Comparison of ENCODE assay signal across 13 cellular contexts in genomic region chr10:99834410-99834809, GRCh38. TPM values are rescaled to one million over a fixed set of nuclear protein-coding genes. Genes with fewer than 3 reads are reported as not detected.
A peak's percentile ranks its signal among the peaks of the same experiment; 100 is the strongest.
DNase-seq lines count a peak whose midpoint lies in the region; ATAC-seq and TF ChIP-seq lines count a peak whose summit lies in the region.
"Had no signal": no experiment of that assay in that cellular context is flagged by ENCODE, and none has a peak within 500 bp of the region (broad histone marks: within the 10 kb centered on the region; RNA-seq: fewer than 3 reads in every experiment).

No MANE protein-coding gene starts in this region.

- peak; percentile 97 for ATAC-seq in activated CD4-positive, alpha-beta T cell treated with anti-CD3 and anti-CD28 coated beads for 36 hours
- no peak for ATAC-seq in HG03439 (IDR thresholded peaks at IDR 0.05; ENCODE audit: unreplicated experiment)

- POLR2A ChIA-PET in activated CD4-positive, alpha-beta T cell treated with anti-CD3 and anti-CD28 coated beads for 36 hours (lab: Charles Lee): no interaction called here

- CTCF ChIA-PET in activated CD4-positive, alpha-beta T cell treated with anti-CD3 and anti-CD28 coated beads for 36 hours (lab: Charles Lee): interaction anchor here (0.7 to 1.4 kb wide), 3 partner anchors 10 to 191 kb away, joined by 3 to 8 read pairs (median 5); no protein-coding TSS in a partner anchor

- no peak overlapping the region for H3K27ac Mint-ChIP-seq in activated CD4-positive, alpha-beta T cell treated with anti-CD3 and anti-CD28 coated beads for 36 hours
- H3K27ac Mint-ChIP-seq: B cell, nephron had no signal

- no peaks in the 10 kb centered on the region for H3K36me3 Mint-ChIP-seq in activated CD4-positive, alpha-beta T cell treated with anti-CD3 and anti-CD28 coated beads for 36 hours (ENCODE audit: low read depth)

- intact Hi-C loops in activated CD4-positive, alpha-beta T cell treated with anti-CD3 and anti-CD28 coated beads for 36 hours (cut with DNase I, micrococcal nuclease): no loop called here

- H3K9me3 Mint-ChIP-seq in activated CD4-positive, alpha-beta T cell treated with anti-CD3 and anti-CD28 coated beads for 36 hours (ENCODE audit: low read depth): no peaks in the 10 kb centered on the region

- H3K4me3 ChIP-seq in astrocyte of the spinal cord (ENCODE audit: low read depth, low read length): no peak overlapping the region

- in situ Hi-C loops in astrocyte of the spinal cord (cut with HindIII; ENCODE audit: low sequenced_read_pairs): no loop called here

- no peaks in the 10 kb centered on the region for H3K27me3 Mint-ChIP-seq in activated CD4-positive, alpha-beta T cell treated with anti-CD3 and anti-CD28 coated beads for 36 hours
- H3K27me3 Mint-ChIP-seq: B cell had no signal

- peak; percentile 44 for DNase-seq in activated CD4-positive, alpha-beta T cell treated with anti-CD3 and anti-CD28 coated beads for 36 hours
- no peak for DNase-seq in activated CD4-positive, alpha-beta T cell treated with anti-CD3 and anti-CD28 coated beads for 1 hour
- DNase-seq in HT1080 (ENCODE audit: low read depth) (peak; percentile 95), astrocyte of the spinal cord (ENCODE audit: low read depth, low spot score) (peak; percentile 49), lung microvascular endothelial cell (ENCODE audit: low read depth in 2 of 2) (peak; percentile 23 to 61), SHP77 treated with DMSO at 0.1 percent for 48 hours (lab: John Stamatoyannopoulos, UW) (no peak), KG1 (lab: John Stamatoyannopoulos, UW) (no peak)
- DNase-seq: activated CD4-positive, CD25-positive, alpha-beta regulatory T cell treated with anti-CD3 and anti-CD28 coated beads, Interleukin-2, amount 50 U/mL, for 72 hours; amniotic stem cell; NCI-H2107 had no signal

- TF ChIP-seq CTCF in astrocyte of the spinal cord (IDR thresholded peaks at IDR 0.05; ENCODE audit: low read depth, low read length): no peak

- H3K4me1 Mint-ChIP-seq in activated CD4-positive, alpha-beta T cell treated with anti-CD3 and anti-CD28 coated beads for 36 hours: peaks cover 4% of the 10 kb centered on the region
- H3K4me1 Mint-ChIP-seq: B cell had no signal

- H3K4me3 Mint-ChIP-seq in activated CD4-positive, alpha-beta T cell treated with anti-CD3 and anti-CD28 coated beads for 36 hours: no peak overlapping the region
- H3K4me3 Mint-ChIP-seq: B cell, nephron had no signal

RNA-seq across cellular contexts. Expression of gene ABCC2, which starts 52.0 kb away (rescaled TPM):
- 1 to 10 TPM in 1 of 2 experiments, under 1 TPM in 1; 0.62 to 1.6 TPM for total RNA-seq in activated CD4-positive, alpha-beta T cell treated with anti-CD3 and anti-CD28 coated beads for 36 hours
- total RNA-seq in HT1080 (2014; rRNA removed; shearing (Covaris generic)): 0.80 and 0.90 TPM in 2 replicates
- polyA plus RNA-seq in HT1080 (2015; cell fraction: cytosol; rRNA removed): 0.29 and 0.53 TPM in 2 replicates
- 3.1 and 3.5 TPM in 2 replicates for polyA plus RNA-seq in HT1080 (2015; cell fraction: nucleus; rRNA removed)
- total RNA-seq in lung microvascular endothelial cell: 0.44 and 0.60 TPM in 2 replicates

Comparison
In these comparisons a context has a peak if more than half of its experiments do, and no peak if none do; other contexts are left out.
1. DNase-seq: peak in activated CD4-positive, alpha-beta T cell treated with anti-CD3 and anti-CD28 coated beads for 36 hours (single experiment), HT1080 (single experiment), astrocyte of the spinal cord (single experiment) and lung microvascular endothelial cell (2 of 2); none in activated CD4-positive, alpha-beta T cell treated with anti-CD3 and anti-CD28 coated beads for 1 hour (single experiment), SHP77 treated with DMSO at 0.1 percent for 48 hours (single experiment) and KG1 (single experiment).